Comparison of ENCODE assay signal across 17 cellular contexts in genomic region chr15:81183403-81183760, GRCh38. TPM values are rescaled to one million over a fixed set of nuclear protein-coding genes. Genes with fewer than 3 reads are reported as not detected.
A peak's percentile ranks its signal among the peaks of the same experiment; 100 is the strongest.
DNase-seq lines count a peak whose midpoint lies in the region; ATAC-seq and TF ChIP-seq lines count a peak whose summit lies in the region.
"Had no signal": no experiment of that assay in that cellular context is flagged by ENCODE, and none has a peak within 500 bp of the region (broad histone marks: within the 10 kb centered on the region; RNA-seq: fewer than 3 reads in every experiment).

No MANE protein-coding gene starts in this region.

- no peak overlapping the region for H3K27ac Mint-ChIP-seq in activated naive CD8-positive, alpha-beta T cell treated with anti-CD3 and anti-CD28 coated beads for 36 hours
- H3K27ac Mint-ChIP-seq: activated CD8-positive, alpha-beta T cell treated with anti-CD3 and anti-CD28 coated beads for 36 hours; CD8-positive, alpha-beta T cell; endodermal cell; HFFc6 had no signal

- no peak overlapping the region for H2AFZ ChIP-seq in OCI-LY3 (ENCODE audit: low read depth, low read length)

- H3K27me3 ChIP-seq in AG04450 (ENCODE audit: control insufficient read depth, insufficient read depth, low read length) (peaks cover 2% of the 10 kb centered on the region), OCI-LY3 (ENCODE audit: low read depth, low read length) (peaks cover 35% of the 10 kb centered on the region), skeletal muscle tissue (ENCODE audit: control insufficient read depth in 3 of 3, insufficient read depth in 3 of 3, low read length in 3 of 3) (peaks cover 0 to 17% (median 11%) of the 10 kb centered on the region in 3 donors)

- no peak overlapping the region for H3K9ac ChIP-seq in OCI-LY3 (ENCODE audit: low read length)
- no peak overlapping the region for H3K9ac ChIP-seq in skeletal muscle tissue (ENCODE audit: low read depth in 1 of 3, low read length in 3 of 3)

- TF ChIP-seq CTCF in AG04450 (IDR thresholded peaks at IDR 0.05; ENCODE audit: low read depth, low read length) (no peak), OCI-LY3 (IDR thresholded peaks at IDR 0.05; ENCODE audit: low read depth, low read length) (no peak)

- H3K4me3 ChIP-seq in AG04450 (ENCODE audit: low read depth, low read length) (peak overlapping the region; percentile 63), OCI-LY3 (ENCODE audit: low read length) (no peak overlapping the region), skeletal muscle tissue (ENCODE audit: low read length in 3 of 3) (peak overlapping the region in 2 of 3 donors; percentile 28 to 67)

- H3K4me1 ChIP-seq in OCI-LY3 (ENCODE audit: low read length) (no peaks in the 10 kb centered on the region), skeletal muscle tissue (ENCODE audit: control insufficient read depth in 3 of 3, insufficient read depth in 3 of 3, low read length in 3 of 3) (peaks cover 3 to 9% (median 3%) of the 10 kb centered on the region in 3 donors)

- H3K36me3 ChIP-seq in OCI-LY3 (replicated peaks; ENCODE audit: low read depth, low read length) (no peaks in the 10 kb centered on the region), skeletal muscle tissue (ENCODE audit: control insufficient read depth in 3 of 3, insufficient read depth in 3 of 3, low read length in 3 of 3) (no peaks in the 10 kb centered on the region)

- H3K36me3 Mint-ChIP-seq in activated naive CD8-positive, alpha-beta T cell treated with anti-CD3 and anti-CD28 coated beads for 36 hours: no peaks in the 10 kb centered on the region
- H3K36me3 Mint-ChIP-seq: CD8-positive, alpha-beta T cell had no signal

- H3K9me3 Mint-ChIP-seq in activated naive CD8-positive, alpha-beta T cell treated with anti-CD3 and anti-CD28 coated beads for 36 hours: no peaks in the 10 kb centered on the region
- H3K9me3 Mint-ChIP-seq: activated CD8-positive, alpha-beta T cell treated with anti-CD3 and anti-CD28 coated beads for 36 hours; CD8-positive, alpha-beta T cell; endodermal cell; HFFc6; neural crest cell had no signal

- H3K79me2 ChIP-seq in OCI-LY3 (ENCODE audit: low read length): no peaks in the 10 kb centered on the region

- H3K4me2 ChIP-seq in OCI-LY3 (ENCODE audit: low read length): peak overlapping the region; percentile 18; the same call in 1 of the 2 replicates

- peaks cover 33% of the 10 kb centered on the region for H3K27me3 Mint-ChIP-seq in activated naive CD8-positive, alpha-beta T cell treated with anti-CD3 and anti-CD28 coated beads for 36 hours

- no peaks in the 10 kb centered on the region for H3K9me3 ChIP-seq in AG04450 (ENCODE audit: control insufficient read depth, insufficient read depth, low read length)
- H3K9me3 ChIP-seq in OCI-LY3 (ENCODE audit: insufficient read depth, low read length): no peaks in the 10 kb centered on the region
- H3K9me3 ChIP-seq in skeletal muscle tissue (ENCODE audit: control insufficient read depth in 3 of 3, low read length in 3 of 3): no peaks in the 10 kb centered on the region

- intact Hi-C loops in left ventricle myocardium superior (cut with micrococcal nuclease): no loop called here

- peak; percentile 4 for ATAC-seq in left ventricle myocardium superior
- ATAC-seq in HG02938 (IDR thresholded peaks at IDR 0.05; ENCODE audit: unreplicated experiment): no peak
- no peak for ATAC-seq in GM18867 (IDR thresholded peaks at IDR 0.05; ENCODE audit: unreplicated experiment)
- ATAC-seq: CD8-positive, alpha-beta T cell had no signal

- CTCF ChIA-PET in AG04450 (lab: Charles Lee): interaction anchor here (0.7 to 5.4 kb wide), 6 partner anchors 10 to 83 kb away, joined by 3 to 38 read pairs (median 4); no protein-coding TSS in a partner anchor

- H3K27ac ChIP-seq in AG04450 (ENCODE audit: low read depth, low read length): no peak overlapping the region
- no peak overlapping the region for H3K27ac ChIP-seq in OCI-LY3 (ENCODE audit: low read length)
- no peak overlapping the region for H3K27ac ChIP-seq in skeletal muscle tissue (ENCODE audit: low read depth, low read length)

- peaks cover 2% of the 10 kb centered on the region for H3K4me1 Mint-ChIP-seq in activated naive CD8-positive, alpha-beta T cell treated with anti-CD3 and anti-CD28 coated beads for 36 hours
- H3K4me1 Mint-ChIP-seq: endodermal cell had no signal

- no peak overlapping the region for H3K4me3 Mint-ChIP-seq in activated naive CD8-positive, alpha-beta T cell treated with anti-CD3 and anti-CD28 coated beads for 36 hours
- H3K4me3 Mint-ChIP-seq: activated CD8-positive, alpha-beta T cell treated with anti-CD3 and anti-CD28 coated beads for 36 hours; CD8-positive, alpha-beta T cell; endodermal cell; HFFc6; neural crest cell had no signal

- no peaks in the 10 kb centered on the region for H4K20me1 ChIP-seq in OCI-LY3 (ENCODE audit: insufficient read depth, low read length)

- POLR2A ChIA-PET in AG04450 (lab: Yijun Ruan, JAX): interaction anchor here (1.0 to 2.5 kb wide), 3 partner anchors 18 to 28 kb away, joined by 3 to 9 read pairs (median 4); no protein-coding TSS in a partner anchor

- no peak for DNase-seq in AG04450 (ENCODE audit: low read depth, low spot score)
- DNase-seq in left ventricle myocardium superior: no peak
- no peak for DNase-seq in NCI-H2196 treated with DMSO at 0.1 percent for 48 hours (lab: John Stamatoyannopoulos, UW; ENCODE audit: unreplicated experiment)
- no peak for DNase-seq in activated naive CD8-positive, alpha-beta T cell treated with anti-CD3 and anti-CD28 coated beads for 36 hours
- DNase-seq: central memory CD4-positive, alpha-beta T cell; HFFc6; NCI-H1092 treated with DMSO at 0.1 percent for 48 hours; NCI-H526 treated with DMSO at 0.1 percent for 48 hours; stimulated activated CD4-positive, alpha-beta T cell treated with anti-CD3 and anti-CD28 coated beads, Interleukin-4, amount 100 ng/mL, for 4 hours had no signal

RNA-seq across cellular contexts. Expression of gene IL16, which starts 13.3 kb away (rescaled TPM):
- polyA plus RNA-seq in AG04450 (2011; rRNA removed): 3.8 and 4.6 TPM in 2 replicates
- 7.2 and 9.5 TPM in 2 replicates for polyA minus RNA-seq in AG04450 (2011; rRNA and poly(A)+ RNA removed)
- 5.5 TPM for total RNA-seq in left ventricle myocardium superior
- 4.7 TPM for total RNA-seq in skeletal muscle tissue
- 100 to 1,000 TPM; 106 to 110 TPM for total RNA-seq in activated naive CD8-positive, alpha-beta T cell treated with anti-CD3 and anti-CD28 coated beads for 36 hours
- total RNA-seq: HFFc6 had no signal

RNA-seq across cellular contexts. Expression of gene CFAP161, which starts 49.3 kb away (rescaled TPM):
- polyA plus RNA-seq in AG04450 (2011; rRNA removed): not detected in 2 replicates
- polyA minus RNA-seq in AG04450 (2011; rRNA and poly(A)+ RNA removed): not detected in 2 replicates
- total RNA-seq in left ventricle myocardium superior (0.94 TPM), skeletal muscle tissue (5.7 TPM)
- not detected for total RNA-seq in activated naive CD8-positive, alpha-beta T cell treated with anti-CD3 and anti-CD28 coated beads for 36 hours
- total RNA-seq: activated CD8-positive, alpha-beta T cell treated with anti-CD3 and anti-CD28 coated beads for 36 hours; CD8-positive, alpha-beta T cell; endodermal cell; neural crest cell had no signal

Comparison
In these comparisons a context has a peak if more than half of its experiments do, and no peak if none do; other contexts are left out.
1. RNA of gene IL16, which starts 13.3 kb away (total RNA-seq): 106 to 110 TPM in activated naive CD8-positive, alpha-beta T cell treated with anti-CD3 and anti-CD28 coated beads for 36 hours; 5.5 TPM in left ventricle myocardium superior (single experiment) and 4.7 TPM in skeletal muscle tissue (single experiment); every median in the first group is over 10 times any median in the second.